18 cellular contexts compared by ENCODE assay signal in the genomic region with DNA sequence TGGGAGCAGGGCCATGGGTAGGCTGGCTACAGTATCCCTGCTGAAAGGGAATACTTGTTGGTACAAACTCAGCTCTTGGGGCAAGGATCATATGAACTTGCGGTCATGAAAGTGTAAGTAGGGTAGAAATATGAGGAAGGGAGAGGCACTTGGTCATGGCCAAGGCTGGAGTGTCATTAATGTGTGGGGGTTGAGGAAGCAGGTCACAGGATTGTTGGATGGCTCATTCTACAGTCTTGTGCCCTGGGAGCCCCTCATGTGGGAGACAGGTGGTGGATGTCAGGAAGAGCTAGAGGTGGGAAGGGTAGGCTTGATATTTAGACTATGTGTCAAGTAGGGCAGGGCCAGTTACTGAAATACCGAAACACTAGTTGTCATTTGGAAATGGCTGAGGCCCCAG.
DNase-seq lines count a peak whose midpoint lies in the region; ATAC-seq, FAIRE-seq and TF ChIP-seq lines count a peak whose summit lies in the region.
"Had no signal": no experiment of that assay in that cellular context is flagged by ENCODE, and none has a peak within 500 bp of the region (broad histone marks: within the 10 kb centered on the region; RNA-seq: fewer than 3 reads in every experiment).

No MANE protein-coding gene starts in this region.

- ATAC-seq in psoas muscle (peak in 2 of 4 donors; percentile 25 to 76), upper lobe of right lung (peak; percentile 8), HepG2 (no peak)
- ATAC-seq: CD8-positive, alpha-beta T cell had no signal

- no peaks in the 10 kb centered on the region for H3K27me3 ChIP-seq in left ventricle myocardium inferior (ENCODE audit: low read depth)
- no peaks in the 10 kb centered on the region for H3K27me3 ChIP-seq in right atrium auricular region
- no peaks in the 10 kb centered on the region for H3K27me3 ChIP-seq in psoas muscle (ENCODE audit: insufficient read depth in 3 of 3, low read length in 2 of 3)
- H3K27me3 ChIP-seq in upper lobe of right lung: no peaks in the 10 kb centered on the region
- H3K27me3 ChIP-seq in HepG2 (ENCODE audit: control insufficient read depth in 1 of 2, insufficient read depth in 2 of 2, low read length in 2 of 2): peaks cover 11 to 63% of the 10 kb centered on the region in 2 experiments

- intact Hi-C loops in left ventricle myocardium inferior (cut with micrococcal nuclease) (no loop called here), psoas muscle (cut with DNase I) (loop anchor here in 1 of 2 donors (5.0 kb wide), 1 partner anchor 302 kb away; no protein-coding TSS in a partner anchor), upper lobe of right lung (cut with DNase I) (no loop called here), HepG2 (cut with micrococcal nuclease; ENCODE audit: unreplicated experiment) (no loop called here)

- H3K4me1 ChIP-seq in left ventricle myocardium inferior (peaks cover 18% of the 10 kb centered on the region), right atrium auricular region (peaks cover 0 to 17% of the 10 kb centered on the region in 2 donors), psoas muscle (peaks cover 12% of the 10 kb centered on the region), upper lobe of right lung (peaks cover 6% of the 10 kb centered on the region), HepG2 (ENCODE audit: insufficient read depth, low read length) (peaks cover 5% of the 10 kb centered on the region; the same call in 1 of the 2 replicates)
- H3K4me1 ChIP-seq: Caco-2 had no signal

- no peak for TF ChIP-seq CTCF in left ventricle myocardium inferior (IDR thresholded peaks at IDR 0.05; ENCODE audit: borderline replicate concordance)
- no peak for TF ChIP-seq CTCF in right atrium auricular region (IDR thresholded peaks at IDR 0.05)
- no peak for TF ChIP-seq CTCF in psoas muscle (IDR thresholded peaks at IDR 0.05)
- TF ChIP-seq CTCF in upper lobe of right lung (IDR thresholded peaks at IDR 0.05): no peak
- no peak for TF ChIP-seq CTCF in HepG2 (CRISPR knock-in tag; IDR thresholded peaks at IDR 0.05)

- no peaks in the 10 kb centered on the region for H3K36me3 ChIP-seq in left ventricle myocardium inferior
- H3K36me3 ChIP-seq in right atrium auricular region: no peaks in the 10 kb centered on the region
- H3K36me3 ChIP-seq in psoas muscle (ENCODE audit: insufficient read depth in 1 of 2, low read depth in 1 of 2): no peaks in the 10 kb centered on the region
- no peaks in the 10 kb centered on the region for H3K36me3 ChIP-seq in upper lobe of right lung
- H3K36me3 ChIP-seq in HepG2 (replicated peaks in 1 of 2; ENCODE audit: control insufficient read depth in 1 of 2, insufficient read depth in 2 of 2, low read length in 2 of 2): no peaks in the 10 kb centered on the region

- TF ChIP-seq POLR2A in HepG2 (IDR thresholded peaks at IDR 0.05; ENCODE audit: insufficient read depth in 1 of 2, low read depth in 2 of 2, low read length in 2 of 2): no peak

- 21 to 44% (median 32%) methylated on average over 2 of the region's 2 CpGs for WGBS in psoas muscle, 3 donors
- 3% methylated on average over 2 of the region's 2 CpGs for WGBS in HepG2 (ENCODE audit: low lambda C conversion rate)

- H2AFZ ChIP-seq in HepG2 (ENCODE audit: low read length): no peak overlapping the region
- H2AFZ ChIP-seq: GM23248 had no signal

- no peak overlapping the region for H3K9ac ChIP-seq in HepG2 (ENCODE audit: insufficient read depth, low read depth, low read length)
- H3K9ac ChIP-seq: GM23248 had no signal

- POLR2A ChIA-PET in HepG2 (lab: Yijun Ruan, JAX): no interaction called here

- H4K20me1 ChIP-seq in HepG2 (ENCODE audit: insufficient read depth, low read length): no peaks in the 10 kb centered on the region

- in situ Hi-C loops in HepG2 (cut with HindIII; ENCODE audit: extremely low pct_ligation_motif_present, low pct_unique_long_range_greater_than_20kb): loop anchor here (5.0 kb wide), 1 partner anchor 302 kb away; no protein-coding TSS in a partner anchor

- TF ChIP-seq EP300 in HepG2 (IDR thresholded peaks at IDR 0.05; ENCODE audit: low read depth in 2 of 2, low read length in 2 of 2) (no peak), HepG2 (CRISPR knock-in tag; IDR thresholded peaks at IDR 0.05; ENCODE audit: borderline replicate concordance) (no peak)

- no peak overlapping the region for H3K4me2 ChIP-seq in HepG2 (ENCODE audit: low read depth, low read length)

- CTCF ChIA-PET in HepG2 (lab: Yijun Ruan, JAX; ENCODE audit: low intra/inter-chr PET ratio, low total read pairs): no interaction called here

- no peak for TF ChIP-seq RAD21 in HepG2 (CRISPR knock-in tag; IDR thresholded peaks at IDR 0.05)

- no peak for FAIRE-seq in HepG2 (lab: Jason Lieb, UNC)
- FAIRE-seq: G401.6, GM12892, H1 had no signal

- H3K4me3 ChIP-seq in left ventricle myocardium inferior (no peak overlapping the region), right atrium auricular region (no peak overlapping the region), psoas muscle (no peak overlapping the region), upper lobe of right lung (no peak overlapping the region), HepG2 (replicated peaks in 1 of 3; ENCODE audit: insufficient read depth in 1 of 3, low read depth in 2 of 3, low read length in 3 of 3) (no peak overlapping the region)
- H3K4me3 ChIP-seq: GM23248 had no signal

- DNase-seq in left ventricle myocardium inferior (no peak), right atrium auricular region (ENCODE audit: low spot score) (no peak), left kidney (ENCODE audit: low read depth, low spot score) (peak; percentile 35), psoas muscle (no peak), upper lobe of right lung (no peak), GM19240 (ENCODE audit: insufficient read length, low spot score) (no peak), HepG2 (ENCODE audit: low spot score) (no peak), HUDEP-2 (lab: John Stamatoyannopoulos, UW; ENCODE audit: unreplicated experiment in 76 of 76) (no peak)
- DNase-seq: Caco-2; CD4-positive, CD25-positive, alpha-beta regulatory T cell; CD8-positive, alpha-beta T cell; DMS153; DND-41; GM23248; HCEC 1CT had no signal

- H3K9me3 ChIP-seq in left ventricle myocardium inferior (replicated peaks) (no peaks in the 10 kb centered on the region), right atrium auricular region (no peaks in the 10 kb centered on the region), psoas muscle (no peaks in the 10 kb centered on the region), upper lobe of right lung (no peaks in the 10 kb centered on the region), HepG2 (ENCODE audit: low read length) (no peaks in the 10 kb centered on the region)
- H3K9me3 ChIP-seq: Caco-2 had no signal

- BruUV-seq in HepG2 (replicated peaks; lab: Mats Ljungman, UMichigan): no TSS peak

- no peaks in the 10 kb centered on the region for H3K79me2 ChIP-seq in HepG2 (ENCODE audit: insufficient read depth, low read length)

- H3K27ac ChIP-seq in left ventricle myocardium inferior (replicated peaks) (peak overlapping the region; percentile 84), right atrium auricular region (peak overlapping the region in 1 of 2 donors; percentile 81), psoas muscle (peak overlapping the region; percentile 80), upper lobe of right lung (no peak overlapping the region), HepG2 (ENCODE audit: extremely low read length, insufficient read depth, low read length) (no peak overlapping the region)
- H3K27ac ChIP-seq: GM23248 had no signal

TF ChIP-seq in HepG2, 621 proteins besides CTCF, POLR2A, EP300 and RAD21 (continues in another document):
- TF ChIP-seq GATA4 (IDR thresholded peaks at IDR 0.05; ENCODE audit: borderline replicate concordance, low read depth) (no peak), ZNF17 (CRISPR knock-in tag; IDR thresholded peaks at IDR 0.05) (no peak), ZNF564 (CRISPR knock-in tag; IDR thresholded peaks at IDR 0.05) (no peak), PREB (CRISPR knock-in tag; IDR thresholded peaks at IDR 0.05) (no peak)

Comparison
In these comparisons a context has a peak if more than half of its experiments do, and no peak if none do; other contexts are left out.
1. H3K27ac ChIP-seq: peak in left ventricle myocardium inferior (single experiment) and psoas muscle (single experiment); none in upper lobe of right lung (single experiment) and HepG2 (single experiment).